Comparison of ENCODE assay signal across 8 cellular contexts in the genomic region with DNA sequence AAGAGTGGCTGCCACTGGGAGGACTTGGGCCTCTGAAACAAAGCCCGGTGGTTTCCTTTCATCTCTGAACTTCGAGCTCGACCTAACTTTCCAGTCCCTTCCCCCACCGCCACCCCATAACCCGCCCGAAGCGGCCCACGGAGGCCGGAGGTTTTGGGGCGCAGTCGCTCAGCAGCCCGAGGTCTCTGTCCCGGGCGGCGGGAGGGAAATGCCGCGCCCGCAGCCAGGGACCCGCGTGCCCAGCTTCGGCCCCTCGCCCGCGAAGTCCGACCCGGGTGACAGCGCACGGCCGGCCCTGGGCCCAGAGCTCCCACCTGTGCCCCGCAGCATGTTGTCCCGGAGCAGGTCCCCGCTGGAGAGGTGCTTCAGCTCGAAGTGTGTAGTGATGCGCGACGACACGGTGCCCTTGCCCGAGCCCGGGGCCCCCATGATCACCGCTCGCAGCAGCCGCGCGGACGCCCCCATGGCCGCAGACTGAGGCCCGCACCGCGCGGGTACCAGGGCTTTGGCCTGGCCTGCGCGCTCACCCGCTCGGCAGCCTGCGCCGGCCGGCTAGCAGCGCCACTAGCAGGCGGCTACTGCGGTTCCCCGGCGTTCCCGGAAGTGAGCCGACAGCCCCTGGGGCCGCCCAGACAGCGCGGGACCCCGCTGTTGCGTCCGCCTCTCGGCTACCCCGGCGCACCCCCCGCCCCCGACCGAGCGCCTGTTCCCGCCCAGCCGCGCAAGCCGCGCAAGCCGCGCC. TPM values are rescaled to one million over a fixed set of nuclear protein-coding genes. Genes with fewer than 3 reads are reported as not detected.
DNase-seq lines count a peak whose midpoint lies in the region; ATAC-seq, FAIRE-seq and TF ChIP-seq lines count a peak whose summit lies in the region.

A gene (minus strand): TSS at position 580 of the 742 bp plus-strand sequence. CDS start 115 bp downstream, at position 465.

- H3K27ac Mint-ChIP-seq in T-helper 17 cell: peak within 1 kb of the TSS; percentile 95

- peaks cover 27% of the 10 kb centered on the region for H3K4me1 Mint-ChIP-seq in T-helper 17 cell

- TF ChIP-seq POLR2A in GM12891 (IDR thresholded peaks at IDR 0.05; ENCODE audit: low read depth, low read length): peak; percentile 92

- H3K27ac ChIP-seq in left ventricle myocardium inferior (replicated peaks) (peak within 1 kb of the TSS; percentile 95), psoas muscle (peak within 1 kb of the TSS; percentile 85), urinary bladder (ENCODE audit: low read depth) (peak within 1 kb of the TSS; percentile 96)

- H3K9me3 ChIP-seq in T-helper 17 cell (ENCODE audit: control insufficient read depth, low read length, poor library complexity, severe bottlenecking): no peaks in the 10 kb centered on the region
- H3K9me3 ChIP-seq in left ventricle myocardium inferior (replicated peaks): no peaks in the 10 kb centered on the region
- no peaks in the 10 kb centered on the region for H3K9me3 ChIP-seq in psoas muscle

- H3K27me3 Mint-ChIP-seq in T-helper 17 cell: no peaks in the 10 kb centered on the region

- FAIRE-seq in GM12891 (lab: Jason Lieb, UNC): peak; percentile 96

- H3K27me3 ChIP-seq in left ventricle myocardium inferior (ENCODE audit: low read depth): no peaks in the 10 kb centered on the region
- H3K27me3 ChIP-seq in psoas muscle (ENCODE audit: insufficient read depth in 3 of 3, low read length in 2 of 3): no peaks in the 10 kb centered on the region

- H3K4me1 ChIP-seq in left ventricle myocardium inferior: peaks cover 46% of the 10 kb centered on the region
- peaks cover 13% of the 10 kb centered on the region for H3K4me1 ChIP-seq in psoas muscle
- H3K4me1 ChIP-seq in urinary bladder (ENCODE audit: insufficient read depth): peaks cover 6% of the 10 kb centered on the region

- H3K36me3 ChIP-seq in left ventricle myocardium inferior (no peaks in the 10 kb centered on the region), psoas muscle (ENCODE audit: insufficient read depth in 1 of 2, low read depth in 1 of 2) (peaks cover 0 to 7% of the 10 kb centered on the region in 2 donors), urinary bladder (ENCODE audit: insufficient read depth) (no peaks in the 10 kb centered on the region)

- DNase-seq in GM12891 (ENCODE audit: insufficient read length, low spot score): peak; percentile 94
- DNase-seq in NCI-H1092 (lab: John Stamatoyannopoulos, UW): peak; percentile 83
- DNase-seq in T-helper 17 cell: peak; percentile 76 to 85 (median 79)
- DNase-seq in amniotic stem cell (lab: John Stamatoyannopoulos, UW): peak; percentile 46
- peak; percentile 90 for DNase-seq in left ventricle myocardium inferior
- peak; percentile 90 to 95 for DNase-seq in psoas muscle

- peak; percentile 41 for TF ChIP-seq CTCF in left ventricle myocardium inferior (IDR thresholded peaks at IDR 0.05; ENCODE audit: borderline replicate concordance)
- peak; percentile 27 for TF ChIP-seq CTCF in psoas muscle (IDR thresholded peaks at IDR 0.05)

- H3K4me3 ChIP-seq in left ventricle myocardium inferior: peak within 1 kb of the TSS; percentile 85
- H3K4me3 ChIP-seq in psoas muscle: peak within 1 kb of the TSS; percentile 80
- peak within 1 kb of the TSS; percentile 70 for H3K4me3 ChIP-seq in urinary bladder (ENCODE audit: low read depth, low read length)

- intact Hi-C loops in left ventricle myocardium inferior (cut with micrococcal nuclease) (no loop called here), psoas muscle (cut with DNase I) (loop anchor here in 1 of 2 donors (5.0 to 10.0 kb wide), 2 partner anchors 73 to 694 kb away; a partner anchor contains a TSS)

- H3K4me3 Mint-ChIP-seq in T-helper 17 cell: peak within 1 kb of the TSS; percentile 98

- H3K36me3 Mint-ChIP-seq in T-helper 17 cell (ENCODE audit: low read depth): peaks cover 4% of the 10 kb centered on the region

- ATAC-seq in HG02610 (IDR thresholded peaks at IDR 0.05; ENCODE audit: unreplicated experiment) (peak; percentile 90), T-helper 17 cell (peak; percentile 92), psoas muscle (peak; percentile 88 to 93 (median 90))

- WGBS in psoas muscle, 3 donors: 0 to 1% (median 1%) methylated on average over 61 to 84 of the region's 84 CpGs
- WGBS in urinary bladder: under 1% methylated on average over 84 of the region's 84 CpGs

TF ChIP-seq in GM12891, 5 proteins besides CTCF, POLR2A, EP300 and RAD21:
- TF ChIP-seq POU2F2 (IDR thresholded peaks at IDR 0.05; ENCODE audit: low read depth, low read length) (no peak; the same call in 1 of the 2 replicates), POLR2AphosphoS5 (IDR thresholded peaks at IDR 0.05; ENCODE audit: low read depth, low read length) (peak; percentile 82), SPI1 (IDR thresholded peaks at IDR 0.05; ENCODE audit: low read depth, low read length) (no peak), TAF1 (IDR thresholded peaks at IDR 0.05; ENCODE audit: low read depth, low read length) (peak; percentile 11)
TF ChIP-seq in GM12891: peak in this region for 2.

RNA-seq across cellular contexts. Expression of the gene that starts here (rescaled TPM):
- 32.2 TPM for polyA plus RNA-seq in GM12891 (2012; ENCODE audit: low read depth, missing spikeins)
- total RNA-seq in T-helper 17 cell (10 to 100 TPM; 14.2 to 15.2 TPM), left ventricle myocardium inferior (197 TPM), psoas muscle (100 to 1,000 TPM; 100 to 143 (median 115) TPM), urinary bladder (69.6 TPM)
- polyA plus RNA-seq in psoas muscle (100 to 1,000 TPM in 2 of 3 donors, 10 to 100 TPM in 1; 47.5 to 183 (median 102) TPM), urinary bladder (56.3 TPM)

Comparison
In these comparisons a context has a peak if more than half of its experiments do, and no peak if none do; other contexts are left out.
1. Peak in every context shown above with its lines: DNase-seq, ATAC-seq, H3K4me3 ChIP-seq and H3K27ac ChIP-seq.